ENCODE assay signal across 9 cellular contexts in genomic region chr13:20475927-20476691, GRCh38. TPM values are rescaled to one million over a fixed set of nuclear protein-coding genes. Genes with fewer than 3 reads are reported as not detected.
DNase-seq lines count a peak whose midpoint lies in the region; ATAC-seq and TF ChIP-seq lines count a peak whose summit lies in the region.
"Had no signal": no experiment of that assay in that cellular context is flagged by ENCODE, and none has a peak within 500 bp of the region (broad histone marks: within the 10 kb centered on the region; RNA-seq: fewer than 3 reads in every experiment).

No MANE protein-coding gene starts in this region.

- ATAC-seq in GM21619 (IDR thresholded peaks at IDR 0.05; ENCODE audit: unreplicated experiment): peak; percentile 87
- ATAC-seq in activated T-cell treated with anti-CD3 and anti-CD28 coated beads, Interleukin-2, amount 50 U/mL, for 72 hours (replicated peaks in 1 of 2): peak; percentile 98 to 99
- ATAC-seq in naive thymus-derived CD8-positive, alpha-beta T cell: peak; percentile 91 to 93
- ATAC-seq: HCT116 had no signal

- DNase-seq in GM10266 (ENCODE audit: extremely low spot score) (peak; percentile 73), KG1 (lab: John Stamatoyannopoulos, UW) (peak; percentile 49), SW 1271 (lab: John Stamatoyannopoulos, UW) (no peak), kidney tubule cell (ENCODE audit: low spot score) (no peak), HK-2 (ENCODE audit: unreplicated experiment) (no peak)
- DNase-seq in activated T-cell treated with anti-CD3 and anti-CD28 coated beads, Interleukin-2, amount 50 U/mL, for 72 hours: peak; percentile 71 to 77
- DNase-seq in naive thymus-derived CD8-positive, alpha-beta T cell: peak; percentile 45 to 90 (median 78)

- peak overlapping the region; percentile 78 to 82 for H3K4me3 Mint-ChIP-seq in activated T-cell treated with anti-CD3 and anti-CD28 coated beads, Interleukin-2, amount 50 U/mL, for 72 hours
- peak overlapping the region; percentile 78 to 91 (median 87) for H3K4me3 Mint-ChIP-seq in naive thymus-derived CD8-positive, alpha-beta T cell

- no peaks in the 10 kb centered on the region for H3K36me3 Mint-ChIP-seq in activated T-cell treated with anti-CD3 and anti-CD28 coated beads, Interleukin-2, amount 50 U/mL, for 72 hours (ENCODE audit: insufficient read depth in 2 of 2)
- peaks cover 0 to 6% (median 2%) of the 10 kb centered on the region in 3 donors for H3K36me3 Mint-ChIP-seq in naive thymus-derived CD8-positive, alpha-beta T cell

- POLR2A ChIA-PET in naive thymus-derived CD8-positive, alpha-beta T cell (lab: Charles Lee): interaction anchor here (0.6 to 1.6 kb wide), 30 partner anchors 9 to 1128 kb away, joined by 3 to 7 read pairs (median 4); partner anchors contain the start of genes CRYL1 and MICU2

- H3K4me1 Mint-ChIP-seq in activated T-cell treated with anti-CD3 and anti-CD28 coated beads, Interleukin-2, amount 50 U/mL, for 72 hours (ENCODE audit: low read depth): peaks cover 54% of the 10 kb centered on the region
- H3K4me1 Mint-ChIP-seq in naive thymus-derived CD8-positive, alpha-beta T cell: peaks cover 23 to 58% (median 53%) of the 10 kb centered on the region in 4 donors

- H3K9me3 Mint-ChIP-seq in activated T-cell treated with anti-CD3 and anti-CD28 coated beads, Interleukin-2, amount 50 U/mL, for 72 hours: no peaks in the 10 kb centered on the region
- no peaks in the 10 kb centered on the region for H3K9me3 Mint-ChIP-seq in naive thymus-derived CD8-positive, alpha-beta T cell

- TF ChIP-seq CTCF in GM10266 (IDR thresholded peaks at IDR 0.05; ENCODE audit: control insufficient read depth, insufficient read depth, low read depth, missing control alignments): no peak

- H3K27me3 Mint-ChIP-seq in activated T-cell treated with anti-CD3 and anti-CD28 coated beads, Interleukin-2, amount 50 U/mL, for 72 hours (ENCODE audit: low read depth): no peaks in the 10 kb centered on the region
- no peaks in the 10 kb centered on the region for H3K27me3 Mint-ChIP-seq in naive thymus-derived CD8-positive, alpha-beta T cell

- peak overlapping the region; percentile 86 for H3K27ac Mint-ChIP-seq in activated T-cell treated with anti-CD3 and anti-CD28 coated beads, Interleukin-2, amount 50 U/mL, for 72 hours
- peak overlapping the region; percentile 89 to 100 (median 99) for H3K27ac Mint-ChIP-seq in naive thymus-derived CD8-positive, alpha-beta T cell

RNA-seq across cellular contexts. Expression of gene CRYL1, which starts 49.5 kb away (rescaled TPM):
- total RNA-seq in activated T-cell treated with anti-CD3 and anti-CD28 coated beads, Interleukin-2, amount 50 U/mL, for 72 hours: 10 to 100 TPM; 15.7 to 16.7 TPM
- 10 to 100 TPM; 13.5 to 15.1 TPM for total RNA-seq in naive thymus-derived CD8-positive, alpha-beta T cell
- polyA plus RNA-seq in naive thymus-derived CD8-positive, alpha-beta T cell: 10 to 100 TPM; 27.8 to 38.3 (median 30.1) TPM

Comparison
In these comparisons a context has a peak if more than half of its experiments do, and no peak if none do; other contexts are left out.
1. DNase-seq: peak in GM10266 (single experiment), KG1 (single experiment), activated T-cell treated with anti-CD3 and anti-CD28 coated beads, Interleukin-2, amount 50 U/mL, for 72 hours (2 of 2) and naive thymus-derived CD8-positive, alpha-beta T cell (10 of 10); none in SW 1271 (0 of 2), kidney tubule cell (single experiment) and HK-2 (single experiment).
2. Peak in every context shown above with its lines, with median percentiles within 50 percentile points of each other: ATAC-seq.